36 cellular contexts compared by ENCODE assay signal in the genomic region with DNA sequence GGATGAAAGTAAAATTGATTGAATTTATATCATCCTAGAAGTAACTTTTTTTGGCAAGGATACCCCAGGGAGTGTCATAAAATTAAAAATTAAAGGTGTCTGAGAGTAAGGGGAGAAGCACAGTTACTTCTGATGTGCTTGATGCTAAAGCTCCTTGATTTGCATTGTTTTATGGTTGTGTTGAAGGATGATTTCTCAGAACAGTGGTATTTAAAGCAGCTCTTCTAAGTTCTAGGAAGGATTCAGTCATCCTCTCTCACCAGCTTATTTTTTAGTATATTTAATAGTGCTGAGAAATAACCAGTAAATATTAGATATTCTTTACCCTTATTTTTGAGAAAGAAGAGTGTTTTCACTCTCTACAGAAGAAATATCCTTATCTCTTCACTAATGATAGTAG.
"Had no signal": no experiment of that assay in that cellular context is flagged by ENCODE, and none has a peak within 500 bp of the region (broad histone marks: within the 10 kb centered on the region; RNA-seq: fewer than 3 reads in every experiment).

No MANE protein-coding gene starts in this region.

- ATAC-seq: activated naive CD4-positive, alpha-beta T cell treated with anti-CD3 and anti-CD28 coated beads, Interleukin-2, amount 50 U/mL, for 72 hours; activated T-cell treated with anti-CD3 and anti-CD28 coated beads, Interleukin-2, amount 50 U/mL, for 4 hours; activated T-cell treated with anti-CD3 and anti-CD28 coated beads, Interleukin-2, amount 50 U/mL, for 72 hours; activated T-helper 17 cell treated with anti-CD3 and anti-CD28 coated beads, Interleukin-2, amount 50 U/mL, for 72 hours had no signal

- H3K27ac ChIP-seq: ascending aorta, cardiac muscle cell, VCaP had no signal

- H3K9me3 ChIP-seq: ascending aorta had no signal

- H3K36me3 Mint-ChIP-seq: activated CD4-positive, alpha-beta memory T cell treated with anti-CD3 and anti-CD28 coated beads for 36 hours had no signal

- H3K27me3 Mint-ChIP-seq: activated B cell treated with CpG ODN at 0.5 μM for 24 hours; activated CD4-positive, alpha-beta memory T cell treated with anti-CD3 and anti-CD28 coated beads for 36 hours; activated CD4-positive, alpha-beta T cell treated with anti-CD3 and anti-CD28 coated beads, Interleukin-2, amount 10 ng/mL, durations not matched to agents 24 days and 14 days; activated naive CD8-positive, alpha-beta T cell treated with anti-CD3 and anti-CD28 coated beads, Interleukin-2, amount 10 ng/mL, durations not matched to agents 7 days and 5 days; activated T-helper 17 cell treated with anti-CD3 and anti-CD28 coated beads, Interleukin-2, amount 50 U/mL, for 72 hours; central memory CD8-positive, alpha-beta T cell had no signal

- H3K9me3 Mint-ChIP-seq: activated B cell treated with CpG ODN at 0.5 μM for 24 hours; activated CD4-positive, alpha-beta memory T cell treated with anti-CD3 and anti-CD28 coated beads for 36 hours; activated naive CD4-positive, alpha-beta T cell treated with anti-CD3 and anti-CD28 coated beads for 36 hours; activated naive CD4-positive, alpha-beta T cell treated with anti-CD3 and anti-CD28 coated beads, Interleukin-2, amount 50 U/mL, for 72 hours; activated T-cell treated with anti-CD3 and anti-CD28 coated beads, Interleukin-2, amount 50 U/mL, for 4 hours; activated T-helper 17 cell treated with anti-CD3 and anti-CD28 coated beads, Interleukin-2, amount 50 U/mL, for 72 hours; central memory CD8-positive, alpha-beta T cell had no signal

- H3K4me3 Mint-ChIP-seq: activated B cell treated with CpG ODN at 0.5 μM for 24 hours; activated CD4-positive, alpha-beta memory T cell treated with anti-CD3 and anti-CD28 coated beads for 36 hours; activated CD4-positive, alpha-beta T cell treated with anti-CD3 and anti-CD28 coated beads, Interleukin-2, amount 10 ng/mL, durations not matched to agents 24 days and 14 days; activated naive CD4-positive, alpha-beta T cell treated with anti-CD3 and anti-CD28 coated beads for 36 hours; activated naive CD8-positive, alpha-beta T cell treated with anti-CD3 and anti-CD28 coated beads, Interleukin-2, amount 10 ng/mL, durations not matched to agents 7 days and 5 days; activated T-cell treated with anti-CD3 and anti-CD28 coated beads, Interleukin-2, amount 50 U/mL, for 4 hours; activated T-cell treated with anti-CD3 and anti-CD28 coated beads, Interleukin-2, amount 50 U/mL, for 72 hours; activated T-helper 1 cell treated with anti-CD3 and anti-CD28 coated beads, Interleukin-12 subunit alpha, Interleukin-12 subunit beta, Interleukin-2, Interleukin-4 antibody, amounts not matched to agents 30 ng/mL and 10 ng/mL and 1 ng/mL, durations not matched to agents 14 hours and 24 hours and 36 hours; activated T-helper 17 cell treated with anti-CD3 and anti-CD28 coated beads, Interleukin-2, amount 50 U/mL, for 72 hours; brain; central memory CD8-positive, alpha-beta T cell; T-helper 1 cell treated with Interleukin-12 subunit alpha and Interleukin-12 subunit beta and Interleukin-4 antibody, amounts not matched to agents 30 μg/mL and 1 μg/mL, for 36 hours; T-helper 2 cell treated with Interferon-gamma antibody and Interleukin-4, amounts not matched to agents 5 μg/mL and 100 μg/mL, for 36 hours had no signal

- H3K27me3 ChIP-seq: ascending aorta, cardiac muscle cell had no signal

- H3K36me3 ChIP-seq: ascending aorta, cardiac muscle cell had no signal

- H3K4me3 ChIP-seq: ascending aorta, cardiac muscle cell had no signal

- H3K27ac Mint-ChIP-seq: activated B cell treated with CpG ODN at 0.5 μM for 24 hours; activated CD4-positive, alpha-beta memory T cell treated with anti-CD3 and anti-CD28 coated beads for 36 hours; activated CD4-positive, alpha-beta T cell treated with anti-CD3 and anti-CD28 coated beads, Interleukin-2, amount 10 ng/mL, durations not matched to agents 24 days and 14 days; activated naive CD4-positive, alpha-beta T cell treated with anti-CD3 and anti-CD28 coated beads for 36 hours; activated naive CD4-positive, alpha-beta T cell treated with anti-CD3 and anti-CD28 coated beads, Interleukin-2, amount 50 U/mL, for 72 hours; activated T-cell treated with anti-CD3 and anti-CD28 coated beads, Interleukin-2, amount 50 U/mL, for 72 hours; activated T-helper 1 cell treated with anti-CD3 and anti-CD28 coated beads, Interleukin-12 subunit alpha, Interleukin-12 subunit beta, Interleukin-2, Interleukin-4 antibody, amounts not matched to agents 30 ng/mL and 10 ng/mL and 1 ng/mL, durations not matched to agents 14 hours and 24 hours and 36 hours; activated T-helper 17 cell treated with anti-CD3 and anti-CD28 coated beads, Interleukin-2, amount 50 U/mL, for 72 hours; T-helper 1 cell treated with Interleukin-12 subunit alpha and Interleukin-12 subunit beta and Interleukin-4 antibody, amounts not matched to agents 30 μg/mL and 1 μg/mL, for 36 hours; T-helper 2 cell treated with Interferon-gamma antibody and Interleukin-4, amounts not matched to agents 5 μg/mL and 100 μg/mL, for 36 hours had no signal

- DNase-seq: activated B cell treated with CpG ODN at 0.5 μM for 24 hours; activated CD4-positive, alpha-beta memory T cell treated with anti-CD3 and anti-CD28 coated beads for 36 hours; activated CD4-positive, alpha-beta T cell treated with anti-CD3 and anti-CD28 coated beads for 4 hours; activated CD4-positive, alpha-beta T cell treated with anti-CD3 and anti-CD28 coated beads, Interleukin-2, amount 10 ng/mL, durations not matched to agents 24 days and 14 days; activated CD4-positive, alpha-beta T cell treated with anti-CD3 and anti-CD28 coated beads, Interleukin-2, amount 50 U/mL, for 1 hour; activated CD4-positive, alpha-beta T cell treated with anti-CD3 and anti-CD28 coated beads, Interleukin-2, amount 50 U/mL, for 4 hours; activated CD4-positive, CD25-positive, alpha-beta regulatory T cell treated with anti-CD3 and anti-CD28 coated beads, Interleukin-2, amount 50 U/mL, for 72 hours; activated CD8-positive, alpha-beta memory T cell treated with anti-CD3 and anti-CD28 coated beads, Interleukin-2, amount 50 U/mL, for 4 hours; activated effector memory CD4-positive, alpha-beta T cell treated with anti-CD3 and anti-CD28 coated beads, Interleukin-2, amount 50 U/mL, for 16 hours; activated gamma-delta T cell treated with Interleukin-2 at 50 U/mL for 16 hours; activated naive CD4-positive, alpha-beta T cell; activated naive CD4-positive, alpha-beta T cell treated with anti-CD3 and anti-CD28 coated beads for 36 hours; activated naive CD4-positive, alpha-beta T cell treated with anti-CD3 and anti-CD28 coated beads, Interleukin-2, amount 50 U/mL, for 16 hours; activated naive CD8-positive, alpha-beta T cell treated with anti-CD3 and anti-CD28 coated beads, Interleukin-2, amount 10 ng/mL, durations not matched to agents 7 days and 5 days; activated T-cell treated with anti-CD3 and anti-CD28 coated beads for 4 hours; activated T-cell treated with anti-CD3 and anti-CD28 coated beads, Interleukin-2, amount 50 U/mL, for 1 hour; activated T-cell treated with anti-CD3 and anti-CD28 coated beads, Interleukin-2, amount 50 U/mL, for 4 hours; activated T-cell treated with anti-CD3 and anti-CD28 coated beads, Interleukin-2, amount 50 U/mL, for 72 hours; amygdala; anterior cingulate cortex; caudate nucleus; cerebellar nuclear complex; SW 1271; T-helper 1 cell; T-helper 2 cell; T-helper 9 cell had no signal
